In genomic region chr6:67606905-67607828, GRCh38 we compare ENCODE assay signal across 14 cellular contexts.
DNase-seq lines count a peak whose midpoint lies in the region; ATAC-seq and TF ChIP-seq lines count a peak whose summit lies in the region.
"Had no signal": no experiment of that assay in that cellular context is flagged by ENCODE, and none has a peak within 500 bp of the region (broad histone marks: within the 10 kb centered on the region; RNA-seq: fewer than 3 reads in every experiment).

No MANE protein-coding gene starts in this region.

- intact Hi-C loops in left cardiac atrium (cut with DNase I), result no loop called here

- TF ChIP-seq CTCF in fibroblast of the aortic adventitia (IDR thresholded peaks at IDR 0.05; ENCODE audit: insufficient read depth, low read length), result no peak

- ATAC-seq in SK-N-SH treated with all-trans-retinoic acid at 6 μM for 48 hours (no peak), left cardiac atrium (no peak), HG02642 (IDR thresholded peaks at IDR 0.05; ENCODE audit: poor library complexity, unreplicated experiment) (no peak), GM18861 (IDR thresholded peaks at IDR 0.05; ENCODE audit: unreplicated experiment) (no peak)
- ATAC-seq: natural killer cell treated with Interleukin-12 subunit alpha and Interleukin-12 subunit beta and Interleukin-15 and Interleukin-18, amount 100 ng/mL, for 72 hours had no signal

- DNase-seq in DMS153 treated with DMSO at 0.1 percent for 48 hours (lab: John Stamatoyannopoulos, UW; ENCODE audit: unreplicated experiment) (peak; percentile 25), NCI-H1436 (lab: John Stamatoyannopoulos, UW) (peak; percentile 50), fibroblast of the aortic adventitia (ENCODE audit: low read depth) (peak; percentile 46), left cardiac atrium (no peak), A172 (ENCODE audit: low spot score) (no peak)
- DNase-seq: glutamatergic neuron, NCI-H526, sigmoid colon, stomach had no signal

- no peak overlapping the region for H3K4me3 ChIP-seq in fibroblast of the aortic adventitia (ENCODE audit: low read depth, low read length)
- H3K4me3 ChIP-seq: ascending aorta, sigmoid colon, stomach had no signal

TF ChIP-seq in SK-N-SH treated with all-trans-retinoic acid at 6 μM for 48 hours, 23 proteins besides CTCF, POLR2A, EP300 and RAD21:
- TF ChIP-seq PPARA (CRISPR knock-in tag; IDR thresholded peaks at IDR 0.05; ENCODE audit: borderline replicate concordance) (no peak), ZFP3 (CRISPR knock-in tag; IDR thresholded peaks at IDR 0.05) (no peak), CSDC2 (CRISPR knock-in tag; IDR thresholded peaks at IDR 0.05) (no peak), BACH2 (CRISPR knock-in tag; IDR thresholded peaks at IDR 0.05; ENCODE audit: borderline replicate concordance) (no peak), GLIS3 (CRISPR knock-in tag; IDR thresholded peaks at IDR 0.05) (peak; percentile 43; the same call in 1 of the 2 replicates), TCF4 (CRISPR knock-in tag; IDR thresholded peaks at IDR 0.05; ENCODE audit: borderline replicate concordance) (peak; percentile 96), ZNF8 (CRISPR knock-in tag; IDR thresholded peaks at IDR 0.05) (peak; percentile 39; the same call in 1 of the 2 replicates), RARB (CRISPR knock-in tag; IDR thresholded peaks at IDR 0.05) (no peak), ZNF565 (CRISPR knock-in tag; conservative IDR thresholded peaks at IDR 0.05; ENCODE audit: low read depth) (no peak), ESRRG (CRISPR knock-in tag; IDR thresholded peaks at IDR 0.05) (peak; percentile 82; the same call in 1 of the 2 replicates), ARNTL (CRISPR knock-in tag; IDR thresholded peaks at IDR 0.05; ENCODE audit: borderline replicate concordance, low read depth) (0 out of 2 replicates have a peak, but pooled peaks have one; percentile 26), TOX (CRISPR knock-in tag; IDR thresholded peaks at IDR 0.05; ENCODE audit: borderline replicate concordance) (no peak), ZFP30 (CRISPR knock-in tag; IDR thresholded peaks at IDR 0.05) (no peak), ZC3H10 (CRISPR knock-in tag; IDR thresholded peaks at IDR 0.05) (no peak), ISL1 (CRISPR knock-in tag; IDR thresholded peaks at IDR 0.05) (peak; percentile 98), CREB5 (CRISPR knock-in tag; IDR thresholded peaks at IDR 0.05; ENCODE audit: low read depth) (peak; percentile 94), PATZ1 (CRISPR knock-in tag; IDR thresholded peaks at IDR 0.05; ENCODE audit: borderline replicate concordance) (no peak; the same call in 1 of the 2 replicates), OSR1 (CRISPR knock-in tag; IDR thresholded peaks at IDR 0.05) (no peak), SNAI2 (CRISPR knock-in tag; IDR thresholded peaks at IDR 0.05) (0 out of 2 replicates have a peak, but pooled peaks have one; percentile 16), POU6F1 (CRISPR knock-in tag; IDR thresholded peaks at IDR 0.05; ENCODE audit: borderline replicate concordance, low read depth) (no peak; the same call in 1 of the 2 replicates), ZNF70 (CRISPR knock-in tag; IDR thresholded peaks at IDR 0.05) (no peak)
- TF ChIP-seq, protein P1, sequence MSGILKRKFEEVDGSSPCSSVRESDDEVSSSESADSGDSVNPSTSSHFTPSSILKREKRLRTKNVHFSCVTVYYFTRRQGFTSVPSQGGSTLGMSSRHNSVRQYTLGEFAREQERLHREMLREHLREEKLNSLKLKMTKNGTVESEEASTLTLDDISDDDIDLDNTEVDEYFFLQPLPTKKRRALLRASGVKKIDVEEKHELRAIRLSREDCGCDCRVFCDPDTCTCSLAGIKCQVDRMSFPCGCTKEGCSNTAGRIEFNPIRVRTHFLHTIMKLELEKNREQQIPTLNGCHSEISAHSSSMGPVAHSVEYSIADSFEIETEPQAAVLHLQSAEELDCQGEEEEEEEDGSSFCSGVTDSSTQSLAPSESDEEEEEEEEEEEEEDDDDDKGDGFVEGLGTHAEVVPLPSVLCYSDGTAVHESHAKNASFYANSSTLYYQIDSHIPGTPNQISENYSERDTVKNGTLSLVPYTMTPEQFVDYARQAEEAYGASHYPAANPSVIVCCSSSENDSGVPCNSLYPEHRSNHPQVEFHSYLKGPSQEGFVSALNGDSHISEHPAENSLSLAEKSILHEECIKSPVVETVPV (CRISPR knock-in tag; IDR thresholded peaks at IDR 0.05), result peak; percentile 68
- TF ChIP-seq, protein P2, sequence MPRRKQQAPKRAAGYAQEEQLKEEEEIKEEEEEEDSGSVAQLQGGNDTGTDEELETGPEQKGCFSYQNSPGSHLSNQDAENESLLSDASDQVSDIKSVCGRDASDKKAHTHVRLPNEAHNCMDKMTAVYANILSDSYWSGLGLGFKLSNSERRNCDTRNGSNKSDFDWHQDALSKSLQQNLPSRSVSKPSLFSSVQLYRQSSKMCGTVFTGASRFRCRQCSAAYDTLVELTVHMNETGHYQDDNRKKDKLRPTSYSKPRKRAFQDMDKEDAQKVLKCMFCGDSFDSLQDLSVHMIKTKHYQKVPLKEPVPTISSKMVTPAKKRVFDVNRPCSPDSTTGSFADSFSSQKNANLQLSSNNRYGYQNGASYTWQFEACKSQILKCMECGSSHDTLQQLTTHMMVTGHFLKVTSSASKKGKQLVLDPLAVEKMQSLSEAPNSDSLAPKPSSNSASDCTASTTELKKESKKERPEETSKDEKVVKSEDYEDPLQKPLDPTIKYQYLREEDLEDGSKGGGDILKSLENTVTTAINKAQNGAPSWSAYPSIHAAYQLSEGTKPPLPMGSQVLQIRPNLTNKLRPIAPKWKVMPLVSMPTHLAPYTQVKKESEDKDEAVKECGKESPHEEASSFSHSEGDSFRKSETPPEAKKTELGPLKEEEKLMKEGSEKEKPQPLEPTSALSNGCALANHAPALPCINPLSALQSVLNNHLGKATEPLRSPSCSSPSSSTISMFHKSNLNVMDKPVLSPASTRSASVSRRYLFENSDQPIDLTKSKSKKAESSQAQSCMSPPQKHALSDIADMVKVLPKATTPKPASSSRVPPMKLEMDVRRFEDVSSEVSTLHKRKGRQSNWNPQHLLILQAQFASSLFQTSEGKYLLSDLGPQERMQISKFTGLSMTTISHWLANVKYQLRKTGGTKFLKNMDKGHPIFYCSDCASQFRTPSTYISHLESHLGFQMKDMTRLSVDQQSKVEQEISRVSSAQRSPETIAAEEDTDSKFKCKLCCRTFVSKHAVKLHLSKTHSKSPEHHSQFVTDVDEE (CRISPR knock-in tag; IDR thresholded peaks at IDR 0.05), result peak; percentile 91

Comparison
In these comparisons a context has a peak if more than half of its experiments do, and no peak if none do; other contexts are left out.
1. DNase-seq: peak in DMS153 treated with DMSO at 0.1 percent for 48 hours (single experiment), NCI-H1436 (single experiment) and fibroblast of the aortic adventitia (single experiment); none in left cardiac atrium (single experiment) and A172 (single experiment).